In genomic region chr9:93575706-93576295, GRCh38 we compare ENCODE assay signal across 8 cellular contexts. TPM values are rescaled to one million over a fixed set of nuclear protein-coding genes. Genes with fewer than 3 reads are reported as not detected.
A peak's percentile ranks its signal among the peaks of the same experiment; 100 is the strongest.
DNase-seq lines count a peak whose midpoint lies in the region; ATAC-seq and TF ChIP-seq lines count a peak whose summit lies in the region.

No MANE protein-coding gene starts in this region.

- peak overlapping the region; percentile 77 for H3K4me2 ChIP-seq in trophoblast cell (ENCODE audit: low read length)

- H3K36me3 ChIP-seq in cardiac muscle cell (no peaks in the 10 kb centered on the region), trophoblast cell (ENCODE audit: control insufficient read depth in 1 of 2, insufficient read depth in 2 of 2, low read length in 2 of 2) (peaks cover 0 to 2% of the 10 kb centered on the region in 2 experiments)

- H3K4ac ChIP-seq in trophoblast cell (ENCODE audit: low read depth, low read length): peak overlapping the region; percentile 22

- peak overlapping the region; percentile 35 for H2BK120ac ChIP-seq in trophoblast cell (ENCODE audit: insufficient read depth, low read length, poor library complexity)

- H2BK12ac ChIP-seq in trophoblast cell (ENCODE audit: low read length): peak overlapping the region; percentile 42

- peak overlapping the region; percentile 76 for H4K12ac ChIP-seq in trophoblast cell (ENCODE audit: low read depth, low read length)

- ATAC-seq in HG02884 (IDR thresholded peaks at IDR 0.05; ENCODE audit: unreplicated experiment) (peak; percentile 31), GM21423 (IDR thresholded peaks at IDR 0.05; ENCODE audit: unreplicated experiment) (no peak)

- H4K8ac ChIP-seq in trophoblast cell (ENCODE audit: low read depth, low read length): peak overlapping the region; percentile 71

- peak; percentile 81 for DNase-seq in GM10266 (ENCODE audit: extremely low spot score)
- peak; percentile 73 for DNase-seq in SIG-M5 treated with dmso at 0.1 percent for 504 hours (lab: John Stamatoyannopoulos, UW; ENCODE audit: unreplicated experiment)
- DNase-seq in activated naive CD4-positive, alpha-beta T cell treated with anti-CD3 and anti-CD28 coated beads, Interleukin-2, amount 50 U/mL, for 16 hours: peak; percentile 60
- peak; percentile 35 for DNase-seq in cardiac muscle cell (ENCODE audit: low read depth in 1 of 2, low spot score in 1 of 2)
- DNase-seq in trophoblast cell: peak in 1 of 2 donors; percentile 50
- DNase-seq in NCI-H446 treated with DMSO at 0.1 percent for 48 hours (lab: John Stamatoyannopoulos, UW): no peak

- H3K79me2 ChIP-seq in trophoblast cell (ENCODE audit: control insufficient read depth, insufficient read depth, low read length, poor library complexity): peaks cover 20% of the 10 kb centered on the region

- H2AFZ ChIP-seq in trophoblast cell (ENCODE audit: insufficient read depth, low read length, poor library complexity): peak overlapping the region; percentile 72

- peaks cover 8% of the 10 kb centered on the region for H3K4me1 ChIP-seq in cardiac muscle cell (ENCODE audit: low read depth)
- H3K4me1 ChIP-seq in trophoblast cell (ENCODE audit: control insufficient read depth in 1 of 2, insufficient read depth in 2 of 2, low read length in 2 of 2): peaks cover 22 to 25% of the 10 kb centered on the region in 2 experiments

- H3K14ac ChIP-seq in trophoblast cell (ENCODE audit: low read length): peak overlapping the region; percentile 93

- peak overlapping the region; percentile 23 for H4K91ac ChIP-seq in trophoblast cell (ENCODE audit: low read depth, low read length)

- peak overlapping the region; percentile 72 for H2AK5ac ChIP-seq in trophoblast cell (ENCODE audit: low read length)

- H3K27me3 ChIP-seq in cardiac muscle cell (no peaks in the 10 kb centered on the region), trophoblast cell (ENCODE audit: insufficient read depth, low read length) (no peaks in the 10 kb centered on the region)

- H3K9ac ChIP-seq in trophoblast cell (ENCODE audit: low read length): peak overlapping the region; percentile 69

- no CpG with 5 or more reads among the region's 35 CpGs for WGBS in trophoblast cell (ENCODE audit: extremely low coverage, insufficient coverage, insufficient read length)

- H3K23ac ChIP-seq in trophoblast cell (ENCODE audit: low read length): no peak overlapping the region

- H2BK5ac ChIP-seq in trophoblast cell (ENCODE audit: low read depth, low read length, poor library complexity): no peak overlapping the region

- peak overlapping the region; percentile 82 for H3K27ac ChIP-seq in cardiac muscle cell
- no peak overlapping the region for H3K27ac ChIP-seq in trophoblast cell (ENCODE audit: low read depth, low read length)

- H3K4me3 ChIP-seq in cardiac muscle cell: peak overlapping the region; percentile 99
- peak overlapping the region; percentile 91 for H3K4me3 ChIP-seq in trophoblast cell (ENCODE audit: low read depth, low read length)

- H3K18ac ChIP-seq in trophoblast cell (ENCODE audit: low read length): peak overlapping the region; percentile 67

- TF ChIP-seq CTCF in GM10266 (IDR thresholded peaks at IDR 0.05; ENCODE audit: control insufficient read depth, insufficient read depth, low read depth, missing control alignments) (no peak), cardiac muscle cell (IDR thresholded peaks at IDR 0.05; ENCODE audit: low read depth, low read length) (no peak)

- peaks cover 16% of the 10 kb centered on the region for H3K79me1 ChIP-seq in trophoblast cell (ENCODE audit: low read length)

- no peaks in the 10 kb centered on the region for H3K9me3 ChIP-seq in cardiac muscle cell (ENCODE audit: low read depth)
- H3K9me3 ChIP-seq in trophoblast cell (ENCODE audit: insufficient read depth, low read depth, low read length): no peaks in the 10 kb centered on the region

RNA-seq across cellular contexts. Expression of gene PHF2, which starts 0.6 kb away (rescaled TPM):
- total RNA-seq in cardiac muscle cell: 24.1 and 33.7 TPM in 2 replicates
- polyA plus RNA-seq in cardiac muscle cell: 14.1 and 20.8 TPM in 2 replicates
- 12.6 and 12.7 TPM in 2 replicates for polyA plus RNA-seq in trophoblast cell (2013)
